Comparison of ENCODE assay signal across 21 cellular contexts in the genomic region with DNA sequence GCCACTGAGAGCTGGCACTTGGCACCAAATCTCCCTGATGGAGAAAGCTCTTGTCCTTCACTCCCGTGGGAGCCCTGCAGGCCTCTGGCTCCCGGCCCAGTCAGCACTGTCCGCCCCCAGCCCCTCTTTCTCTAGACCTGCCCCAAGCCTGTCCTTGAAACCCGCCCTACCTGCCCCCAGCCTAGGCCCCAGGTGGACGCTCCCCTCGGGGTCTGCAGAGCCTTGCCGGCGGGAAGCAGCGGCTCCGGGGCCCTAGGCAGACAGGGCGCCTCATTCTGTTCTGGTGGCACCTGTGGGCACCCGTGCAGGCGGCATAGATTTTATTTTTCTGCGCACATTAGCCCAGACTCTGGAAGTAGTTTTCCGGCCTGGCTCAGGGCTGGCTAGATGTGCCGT. TPM values are rescaled to one million over a fixed set of nuclear protein-coding genes. Genes with fewer than 3 reads are reported as not detected.
DNase-seq lines count a peak whose midpoint lies in the region; ATAC-seq and TF ChIP-seq lines count a peak whose summit lies in the region.
"Had no signal": no experiment of that assay in that cellular context is flagged by ENCODE, and none has a peak within 500 bp of the region (broad histone marks: within the 10 kb centered on the region; RNA-seq: fewer than 3 reads in every experiment).

No MANE protein-coding gene starts in this region.

- H3K36me3 ChIP-seq in left ventricle myocardium inferior (no peaks in the 10 kb centered on the region), heart right ventricle (no peaks in the 10 kb centered on the region), endodermal cell (ENCODE audit: control insufficient read depth, insufficient read depth, low read length) (no peaks in the 10 kb centered on the region), mesodermal cell (ENCODE audit: control insufficient read depth, insufficient read depth, low read length) (no peaks in the 10 kb centered on the region), upper lobe of right lung (no peaks in the 10 kb centered on the region)
- H3K36me3 ChIP-seq: HAP-1, SJCRH30, vagina had no signal

- peaks cover 18% of the 10 kb centered on the region for H3K4me1 ChIP-seq in left ventricle myocardium inferior
- H3K4me1 ChIP-seq in heart right ventricle: peaks cover 5 to 18% (median 13%) of the 10 kb centered on the region in 9 donors
- H3K4me1 ChIP-seq in endodermal cell (ENCODE audit: control insufficient read depth, insufficient read depth, low read length): peaks cover 10% of the 10 kb centered on the region
- peaks cover 8% of the 10 kb centered on the region for H3K4me1 ChIP-seq in mesodermal cell (ENCODE audit: control insufficient read depth, insufficient read depth, low read length, poor library complexity, severe bottlenecking)
- H3K4me1 ChIP-seq in upper lobe of right lung: peaks cover 10% of the 10 kb centered on the region

- ATAC-seq in heart right ventricle (no peak), upper lobe of right lung (no peak)

- no peaks in the 10 kb centered on the region for H3K9me3 Mint-ChIP-seq in endodermal cell
- H3K9me3 Mint-ChIP-seq: activated naive CD4-positive, alpha-beta T cell treated with anti-CD3 and anti-CD28 coated beads, Interleukin-2, amount 10 ng/mL, durations not matched to agents 7 days and 5 days; activated T-cell treated with anti-CD3 and anti-CD28 coated beads, Interleukin-2, amount 50 U/mL, for 24 hours had no signal

- no peak overlapping the region for H3K9ac ChIP-seq in endodermal cell (ENCODE audit: extremely low read depth, low read length, poor library complexity, severe bottlenecking)

- peaks cover 9% of the 10 kb centered on the region for H3K27me3 Mint-ChIP-seq in endodermal cell (ENCODE audit: insufficient read depth)
- H3K27me3 Mint-ChIP-seq: activated naive CD4-positive, alpha-beta T cell treated with anti-CD3 and anti-CD28 coated beads, Interleukin-2, amount 10 ng/mL, durations not matched to agents 7 days and 5 days had no signal

- peak overlapping the region; percentile 64 for H3K4me3 ChIP-seq in left ventricle myocardium inferior
- peak overlapping the region in 5 of 10 donors; percentile 26 to 57 (median 50) for H3K4me3 ChIP-seq in heart right ventricle
- H3K4me3 ChIP-seq in endodermal cell (ENCODE audit: low read length): peak overlapping the region; percentile 69
- H3K4me3 ChIP-seq in mesodermal cell (ENCODE audit: extremely low read depth, insufficient read depth, low read length, poor library complexity, severe bottlenecking): peak overlapping the region; percentile 32
- peak overlapping the region; percentile 47 for H3K4me3 ChIP-seq in upper lobe of right lung
- H3K4me3 ChIP-seq: HAP-1, SJCRH30 had no signal

- H3K9me3 ChIP-seq in left ventricle myocardium inferior (replicated peaks) (no peaks in the 10 kb centered on the region), heart right ventricle (no peaks in the 10 kb centered on the region), endodermal cell (ENCODE audit: control insufficient read depth, low read length) (no peaks in the 10 kb centered on the region), mesodermal cell (ENCODE audit: control insufficient read depth, low read length) (no peaks in the 10 kb centered on the region), upper lobe of right lung (no peaks in the 10 kb centered on the region)
- H3K9me3 ChIP-seq: HAP-1, SJCRH30, vagina had no signal

- peaks cover 23% of the 10 kb centered on the region for H3K27me3 ChIP-seq in left ventricle myocardium inferior (ENCODE audit: low read depth)
- peaks cover 0 to 30% (median 7%) of the 10 kb centered on the region in 7 donors for H3K27me3 ChIP-seq in heart right ventricle
- peaks cover 30% of the 10 kb centered on the region for H3K27me3 ChIP-seq in endodermal cell (ENCODE audit: control insufficient read depth, insufficient read depth, low read length, poor library complexity, severe bottlenecking)
- peaks cover 11% of the 10 kb centered on the region for H3K27me3 ChIP-seq in upper lobe of right lung
- H3K27me3 ChIP-seq: SJCRH30, vagina had no signal

- 78 to 81% methylated on average over 16 of the region's 16 CpGs for WGBS in heart right ventricle, 2 donors
- WGBS in endodermal cell (ENCODE audit: insufficient coverage in 1 of 2, insufficient read length in 1 of 2), 2 experiments: 90 to 93% methylated on average over 10 to 16 of the region's 16 CpGs
- 83 to 84% methylated on average over 12 to 16 of the region's 16 CpGs for WGBS in mesodermal cell (ENCODE audit: insufficient coverage in 2 of 2), 2 experiments

- H3K4me1 Mint-ChIP-seq in endodermal cell: no peaks in the 10 kb centered on the region

- peak overlapping the region; percentile 55 for H3K4me3 Mint-ChIP-seq in endodermal cell

- intact Hi-C loops in left ventricle myocardium inferior (cut with micrococcal nuclease): no loop called here
- intact Hi-C loops in heart right ventricle (cut with DNase I): no loop called here
- intact Hi-C loops in upper lobe of right lung (cut with DNase I): no loop called here

- TF ChIP-seq CTCF in left ventricle myocardium inferior (IDR thresholded peaks at IDR 0.05; ENCODE audit: borderline replicate concordance) (no peak), heart right ventricle (IDR thresholded peaks at IDR 0.05) (no peak), endodermal cell (conservative IDR thresholded peaks at IDR 0.05) (no peak), upper lobe of right lung (IDR thresholded peaks at IDR 0.05) (no peak)

- no peaks in the 10 kb centered on the region for H3K36me3 Mint-ChIP-seq in endodermal cell (ENCODE audit: low read depth)
- H3K36me3 Mint-ChIP-seq: activated naive CD4-positive, alpha-beta T cell treated with anti-CD3 and anti-CD28 coated beads, Interleukin-2, amount 10 ng/mL, durations not matched to agents 7 days and 5 days had no signal

- H3K27ac ChIP-seq in left ventricle myocardium inferior (replicated peaks) (no peak overlapping the region), heart right ventricle (no peak overlapping the region), endodermal cell (ENCODE audit: low read depth, low read length) (no peak overlapping the region), mesodermal cell (ENCODE audit: low read depth, low read length, severe bottlenecking) (no peak overlapping the region), upper lobe of right lung (no peak overlapping the region)
- H3K27ac ChIP-seq: C4-2B, SJCRH30, vagina had no signal

- DNase-seq in left ventricle myocardium inferior (no peak), heart right ventricle (no peak), endodermal cell (no peak), upper lobe of right lung (no peak), NCI-H1092 (lab: John Stamatoyannopoulos, UW) (no peak), SHP77 treated with DMSO at 0.1 percent for 48 hours (lab: John Stamatoyannopoulos, UW) (no peak), NOMO-1 (lab: John Stamatoyannopoulos, UW; ENCODE audit: unreplicated experiment in 2 of 2) (no peak)
- DNase-seq: activated CD4-positive, alpha-beta T cell treated with anti-CD3 and anti-CD28 coated beads, Interleukin-2, amount 50 U/mL, for 48 hours; foreskin fibroblast; GDM1; NCI-H774; PC-3; SJCRH30; stimulated activated naive CD4-positive, alpha-beta T cell treated with Interleukin-2 at 50 U/mL for 16 hours; T-helper 17 cell had no signal

- H3K27ac Mint-ChIP-seq in endodermal cell: no peak overlapping the region
- H3K27ac Mint-ChIP-seq: activated naive CD4-positive, alpha-beta T cell treated with anti-CD3 and anti-CD28 coated beads, Interleukin-2, amount 10 ng/mL, durations not matched to agents 7 days and 5 days; activated T-cell treated with anti-CD3 and anti-CD28 coated beads, Interleukin-2, amount 50 U/mL, for 24 hours; T-helper 17 cell had no signal

RNA-seq across cellular contexts. Expression of a gene that starts 17.6 kb away (rescaled TPM):
- total RNA-seq in left ventricle myocardium inferior (1.2 TPM), heart right ventricle (1 to 10 TPM in 5 of 10 donors, under 1 TPM in 5; 0.30 to 2.2 (median 1.0) TPM), endodermal cell (under 1 TPM; 0.33 to 0.88 TPM), upper lobe of right lung (3.8 TPM)
- polyA plus RNA-seq in heart right ventricle: under 1 TPM; 0.51 to 0.72 TPM
- 1.5 TPM for polyA plus RNA-seq in endodermal cell (2013, experiment 1 of 2)
- polyA plus RNA-seq in endodermal cell (2013, experiment 2 of 2): 0.95 TPM
- 2.1 TPM for polyA plus RNA-seq in mesodermal cell (2013, experiment 1 of 2)
- polyA plus RNA-seq in mesodermal cell (2013, experiment 2 of 2): 2.2 TPM

RNA-seq across cellular contexts. Expression of a gene that starts 52.7 kb away (rescaled TPM):
- 10.1 TPM for total RNA-seq in left ventricle myocardium inferior
- total RNA-seq in heart right ventricle: 1 to 10 TPM; 6.1 to 9.9 (median 7.9) TPM
- 10 to 100 TPM in 1 of 2 donors, 1 to 10 TPM in 1; 9.1 to 10.2 TPM for polyA plus RNA-seq in heart right ventricle
- 1 to 10 TPM; 7.6 to 8.1 TPM for total RNA-seq in endodermal cell
- polyA plus RNA-seq in endodermal cell (2013, experiment 1 of 2): 10.2 TPM
- polyA plus RNA-seq in endodermal cell (2013, experiment 2 of 2): 10.1 TPM
- 7.3 TPM for polyA plus RNA-seq in mesodermal cell (2013, experiment 1 of 2)
- 8.4 TPM for polyA plus RNA-seq in mesodermal cell (2013, experiment 2 of 2)
- total RNA-seq in upper lobe of right lung: 8.9 TPM
